ENCODE assay signal across 8 cellular contexts in genomic region chr2:25981596-25982272, GRCh38. TPM values are rescaled to one million over a fixed set of nuclear protein-coding genes. Genes with fewer than 3 reads are reported as not detected.
DNase-seq lines count a peak whose midpoint lies in the region; ATAC-seq lines count a peak whose summit lies in the region.

No MANE protein-coding gene starts in this region.

- peak overlapping the region in 19 of 21 experiments; percentile 25 to 85 (median 64) for H3K27ac ChIP-seq in skin epidermis

- DNase-seq in activated naive CD4-positive, alpha-beta T cell treated with anti-CD3 and anti-CD28 coated beads for 36 hours, result no peak
- no peak for DNase-seq in activated naive CD4-positive, alpha-beta T cell treated with anti-CD3 and anti-CD28 coated beads, Interleukin-2, amount 50 U/mL, for 16 hours
- no peak for DNase-seq in activated naive CD8-positive, alpha-beta T cell treated with anti-CD3 and anti-CD28 coated beads, Interleukin-2, amount 10 ng/mL, durations not matched to agents 7 days and 5 days
- no peak for DNase-seq in NCI-H1436 (lab: John Stamatoyannopoulos, UW)
- no peak for DNase-seq in NCI-H1694 treated with DMSO at 0.1 percent for 48 hours (lab: John Stamatoyannopoulos, UW)

- H3K4me1 Mint-ChIP-seq in activated naive CD4-positive, alpha-beta T cell treated with anti-CD3 and anti-CD28 coated beads for 36 hours (ENCODE audit: low read depth), result no peaks in the 10 kb centered on the region
- H3K4me1 Mint-ChIP-seq in activated naive CD8-positive, alpha-beta T cell treated with anti-CD3 and anti-CD28 coated beads, Interleukin-2, amount 10 ng/mL, durations not matched to agents 7 days and 5 days, result peaks cover 16% of the 10 kb centered on the region

- CTCF ChIA-PET in activated naive CD4-positive, alpha-beta T cell treated with anti-CD3 and anti-CD28 coated beads for 36 hours (lab: Charles Lee), result interaction anchor here (0.8 to 2.0 kb wide), 5 partner anchors 8 to 129 kb away, joined by 3 to 12 read pairs (median 3); no protein-coding TSS in a partner anchor

- POLR2A ChIA-PET in activated naive CD8-positive, alpha-beta T cell treated with anti-CD3 and anti-CD28 coated beads, Interleukin-2, amount 10 ng/mL, durations not matched to agents 7 days and 5 days (lab: Charles Lee), result interaction anchor here (0.5 to 2.3 kb wide), 11 partner anchors 9 to 428 kb away, joined by 3 to 10 read pairs (median 3); partner anchors contain the start of genes ASXL2, HADHA, HADHB and RAB10

- H3K27ac Mint-ChIP-seq in activated naive CD4-positive, alpha-beta T cell treated with anti-CD3 and anti-CD28 coated beads for 36 hours, result no peak overlapping the region
- H3K27ac Mint-ChIP-seq in activated naive CD8-positive, alpha-beta T cell treated with anti-CD3 and anti-CD28 coated beads, Interleukin-2, amount 10 ng/mL, durations not matched to agents 7 days and 5 days, result peak overlapping the region; percentile 82

- no peaks in the 10 kb centered on the region for H3K36me3 Mint-ChIP-seq in activated naive CD4-positive, alpha-beta T cell treated with anti-CD3 and anti-CD28 coated beads for 36 hours (ENCODE audit: low read depth)
- H3K36me3 Mint-ChIP-seq in activated naive CD8-positive, alpha-beta T cell treated with anti-CD3 and anti-CD28 coated beads, Interleukin-2, amount 10 ng/mL, durations not matched to agents 7 days and 5 days, result no peaks in the 10 kb centered on the region

- H3K4me3 Mint-ChIP-seq in activated naive CD4-positive, alpha-beta T cell treated with anti-CD3 and anti-CD28 coated beads for 36 hours, result peak overlapping the region; percentile 80
- peak overlapping the region; percentile 91 for H3K4me3 Mint-ChIP-seq in activated naive CD8-positive, alpha-beta T cell treated with anti-CD3 and anti-CD28 coated beads, Interleukin-2, amount 10 ng/mL, durations not matched to agents 7 days and 5 days

- H3K9me3 Mint-ChIP-seq in activated naive CD4-positive, alpha-beta T cell treated with anti-CD3 and anti-CD28 coated beads for 36 hours, result no peaks in the 10 kb centered on the region
- H3K9me3 Mint-ChIP-seq in activated naive CD8-positive, alpha-beta T cell treated with anti-CD3 and anti-CD28 coated beads, Interleukin-2, amount 10 ng/mL, durations not matched to agents 7 days and 5 days, result no peaks in the 10 kb centered on the region

- intact Hi-C loops in activated naive CD4-positive, alpha-beta T cell treated with anti-CD3 and anti-CD28 coated beads for 36 hours (cut with micrococcal nuclease), result loop anchor here (1.0 to 2.0 kb wide), 2 partner anchors 53 to 129 kb away; partner anchors contain the start of gene RAB10

- peak; percentile 36 for ATAC-seq in HG03354 (IDR thresholded peaks at IDR 0.05; ENCODE audit: poor library complexity, severe bottlenecking, unreplicated experiment)
- peak; percentile 38 for ATAC-seq in activated naive CD8-positive, alpha-beta T cell treated with anti-CD3 and anti-CD28 coated beads, Interleukin-2, amount 10 ng/mL, durations not matched to agents 7 days and 5 days (ENCODE audit: low read depth)

- peak overlapping the region; percentile 76 for H3K4me3 ChIP-seq in iPS-11a (ENCODE audit: low read depth, low read length)
- peak overlapping the region; percentile 66 to 83 (median 74) for H3K4me3 ChIP-seq in skin epidermis

- H3K27me3 Mint-ChIP-seq in activated naive CD4-positive, alpha-beta T cell treated with anti-CD3 and anti-CD28 coated beads for 36 hours (ENCODE audit: low read depth), result no peaks in the 10 kb centered on the region
- H3K27me3 Mint-ChIP-seq in activated naive CD8-positive, alpha-beta T cell treated with anti-CD3 and anti-CD28 coated beads, Interleukin-2, amount 10 ng/mL, durations not matched to agents 7 days and 5 days, result no peaks in the 10 kb centered on the region

RNA-seq across cellular contexts. Expression of gene KIF3C, which starts 0.6 kb away (rescaled TPM):
- total RNA-seq in activated naive CD4-positive, alpha-beta T cell treated with anti-CD3 and anti-CD28 coated beads for 36 hours, result 1 to 10 TPM; 3.0 to 3.4 TPM
- 10 to 100 TPM; 11.6 to 12.8 TPM for total RNA-seq in activated naive CD8-positive, alpha-beta T cell treated with anti-CD3 and anti-CD28 coated beads, Interleukin-2, amount 10 ng/mL, durations not matched to agents 7 days and 5 days

RNA-seq across cellular contexts. Expression of gene RAB10, which starts 52.1 kb away (rescaled TPM):
- total RNA-seq in activated naive CD4-positive, alpha-beta T cell treated with anti-CD3 and anti-CD28 coated beads for 36 hours, result 10 to 100 TPM; 84.2 to 93.0 TPM
- 10 to 100 TPM; 88.0 to 89.7 TPM for total RNA-seq in activated naive CD8-positive, alpha-beta T cell treated with anti-CD3 and anti-CD28 coated beads, Interleukin-2, amount 10 ng/mL, durations not matched to agents 7 days and 5 days
